11 cellular contexts compared by ENCODE assay signal in the genomic region with DNA sequence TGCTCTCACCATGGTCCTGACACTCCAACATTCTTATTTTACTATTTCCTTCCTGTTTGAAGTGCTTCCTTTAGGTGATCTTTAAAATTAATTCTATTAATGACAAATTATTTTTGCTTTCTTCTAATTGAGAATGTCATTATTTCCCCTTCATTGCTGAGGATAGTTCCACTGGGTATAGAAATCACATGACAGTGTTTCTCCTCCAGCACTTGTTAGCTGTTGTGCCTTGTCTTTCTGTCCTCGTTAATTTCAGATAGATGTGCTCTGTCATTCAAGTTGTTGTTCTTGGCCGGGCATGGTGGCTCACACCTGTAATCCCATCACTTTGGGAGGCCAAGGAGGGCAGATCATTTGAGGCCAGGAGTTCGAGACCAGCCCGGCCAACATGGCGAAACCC.
"Had no signal": no experiment of that assay in that cellular context is flagged by ENCODE, and none has a peak within 500 bp of the region (broad histone marks: within the 10 kb centered on the region; RNA-seq: fewer than 3 reads in every experiment).

No MANE protein-coding gene starts in this region.

- H3K4me3 ChIP-seq: GM23248, GM23338, HAP-1 had no signal

- H3K4me3 Mint-ChIP-seq: GM23338, H9, HFFc6 had no signal

- H3K9me3 ChIP-seq: HAP-1 had no signal

- H3K4me2 ChIP-seq: GM23338 had no signal

- H3K4me1 Mint-ChIP-seq: GM23338 had no signal

- H2AFZ ChIP-seq: GM23248, GM23338 had no signal

- DNase-seq: GM23248, GOT3, H7, H9, HCEC 1CT, HFFc6 had no signal

- FAIRE-seq: H1, H54 had no signal

- H3K27ac Mint-ChIP-seq: GM23338, H9, HFFc6 had no signal

- H3K4me1 ChIP-seq: HAP-1 had no signal

- H3K36me3 ChIP-seq: HAP-1 had no signal

- H3K9ac ChIP-seq: GM23248 had no signal

- H3K27ac ChIP-seq: GM23248 had no signal

- ATAC-seq: GM23338, HCT116 had no signal
